ENCODE assay signal across 8 cellular contexts in genomic region chr7:129611246-129612111, GRCh38. TPM values are rescaled to one million over a fixed set of nuclear protein-coding genes. Genes with fewer than 3 reads are reported as not detected.
A peak's percentile ranks its signal among the peaks of the same experiment; 100 is the strongest.
DNase-seq lines count a peak whose midpoint lies in the region; ATAC-seq and TF ChIP-seq lines count a peak whose summit lies in the region.

Gene NRF1, plus strand, starts transcription at chr7:129611720. Its CDS starts 45,632 bp downstream, at chr7:129657352.

- H3K4me3 ChIP-seq in AG09309 (ENCODE audit: control insufficient read depth, low read depth, low read length) = peak within 1 kb of the TSS; percentile 86

- peak; percentile 49 for ATAC-seq in GM18873 (IDR thresholded peaks at IDR 0.05; ENCODE audit: low FRiP score, unreplicated experiment)
- ATAC-seq in HG03139 (IDR thresholded peaks at IDR 0.05; ENCODE audit: unreplicated experiment) = peak; percentile 65

- TF ChIP-seq CTCF in AG09309 (IDR thresholded peaks at IDR 0.05; ENCODE audit: control insufficient read depth, insufficient read depth, low read depth, low read length, missing control alignments) = no peak

- peak; percentile 64 for DNase-seq in AG09309 (ENCODE audit: low read depth)
- DNase-seq in NCI-H345 treated with DMSO at 0.1 percent for 48 hours (lab: John Stamatoyannopoulos, UW; ENCODE audit: unreplicated experiment) = peak; percentile 74
- DNase-seq in activated CD4-positive, alpha-beta T cell treated with anti-CD3 and anti-CD28 coated beads for 1 hour = peak; percentile 90
- DNase-seq in cerebellum (ENCODE audit: low spot score) = peak; percentile 88
- DNase-seq in kidney glomerular epithelial cell (lab: John Stamatoyannopoulos, UW) = peak; percentile 78
- peak; percentile 77 to 89 for DNase-seq in stimulated activated CD4-positive, alpha-beta T cell treated with anti-CD3 and anti-CD28 coated beads, Interleukin-15, amount 100 ng/mL, for 48 hours (ENCODE audit: low read depth in 2 of 2)

RNA-seq across cellular contexts. Expression of gene NRF1, which starts in this region (rescaled TPM):
- 28.3 TPM for total RNA-seq in cerebellum

Comparison
In these comparisons a context has a peak if more than half of its experiments do, and no peak if none do; other contexts are left out.
1. Peak in every context shown above with its lines: DNase-seq, ATAC-seq and H3K4me3 ChIP-seq.